ENCODE assay signal across 1 cellular context in genomic region chr5:1239514-1240251, GRCh38.
TF ChIP-seq lines count a peak whose summit lies in the region.

No MANE protein-coding gene starts in this region.

TF ChIP-seq in K562, 482 proteins besides CTCF, POLR2A, EP300 and RAD21:
- 0 out of 2 replicates have a peak, but pooled peaks have one; percentile 29 for TF ChIP-seq MTA2 (IDR thresholded peaks at IDR 0.05; ENCODE audit: low read depth)
- peak; percentile 20; the same call in 1 of the 2 replicates for TF ChIP-seq MTA3 (IDR thresholded peaks at IDR 0.05; ENCODE audit: borderline replicate concordance)
- peak; percentile 66 for TF ChIP-seq ARID1B (IDR thresholded peaks at IDR 0.05)
- TF ChIP-seq TCF3 (CRISPR knock-in tag; IDR thresholded peaks at IDR 0.05): peak; percentile 81
- peak; percentile 36; the same call in 1 of the 2 replicates for TF ChIP-seq MAX (CRISPR knock-in tag; IDR thresholded peaks at IDR 0.05)
- TF ChIP-seq FOSL1 (tag; conservative IDR thresholded peaks at IDR 0.05): 0 out of 2 replicates have a peak, but pooled peaks have one; percentile 31
- no peak for TF ChIP-seq ARHGAP35 (IDR thresholded peaks at IDR 0.05; ENCODE audit: partially characterized antibody)
- TF ChIP-seq SREBF1 (IDR thresholded peaks at IDR 0.05; ENCODE audit: borderline replicate concordance, low read depth, low read length): 0 out of 2 replicates have a peak, but pooled peaks have one; percentile 51
- TF ChIP-seq CREB1 (IDR thresholded peaks at IDR 0.05): no peak
- 0 out of 2 replicates have a peak, but pooled peaks have one; percentile 42 for TF ChIP-seq CREB1 (CRISPR knock-in tag; IDR thresholded peaks at IDR 0.05)
- peak; percentile 53; the same call in 1 of the 2 replicates for TF ChIP-seq ZEB2 (IDR thresholded peaks at IDR 0.05)
- TF ChIP-seq NRF1 (conservative IDR thresholded peaks at IDR 0.05 in 1 of 2, IDR thresholded peaks at IDR 0.05 in 1 of 2): peak; percentile 32 to 62; a peak in 3 of 4 replicates
- peak; percentile 25; the same call in 1 of the 2 replicates for TF ChIP-seq SOX6 (IDR thresholded peaks at IDR 0.05)
- no peak for TF ChIP-seq PML (IDR thresholded peaks at IDR 0.05; ENCODE audit: low read length)
- TF ChIP-seq GATA2 (CRISPR knock-in tag; IDR thresholded peaks at IDR 0.05): peak; percentile 62; the same call in 1 of the 2 replicates
- TF ChIP-seq CBFA2T2 (conservative IDR thresholded peaks at IDR 0.05): peak; percentile 37; the same call in 1 of the 2 replicates
- no peak for TF ChIP-seq CCNT2 (IDR thresholded peaks at IDR 0.05; ENCODE audit: borderline replicate concordance, extremely low read depth, insufficient read length, low read depth, low read length)
- TF ChIP-seq GTF3C2 (IDR thresholded peaks at IDR 0.05; ENCODE audit: borderline replicate concordance, extremely low read depth, insufficient read length): no peak
- peak; percentile 62; the same call in 1 of the 2 replicates for TF ChIP-seq CTBP1 (IDR thresholded peaks at IDR 0.05; ENCODE audit: borderline replicate concordance)
- no peak for TF ChIP-seq PHF20 (IDR thresholded peaks at IDR 0.05; ENCODE audit: partially characterized antibody)
- TF ChIP-seq ESRRA (IDR thresholded peaks at IDR 0.05; ENCODE audit: borderline replicate concordance, low read depth): no peak; the same call in 1 of the 2 replicates
- peak; percentile 42; the same call in 1 of the 2 replicates for TF ChIP-seq ETV1 (tag; conservative IDR thresholded peaks at IDR 0.05; ENCODE audit: low read depth)
- 0 out of 4 replicates have a peak, but pooled peaks of 1 of the 2 experiments have one; percentile 10 for TF ChIP-seq RCOR1 (IDR thresholded peaks at IDR 0.05; ENCODE audit: borderline replicate concordance in 1 of 2, low read depth in 2 of 2, low read length in 2 of 2)
- TF ChIP-seq, protein P1, sequence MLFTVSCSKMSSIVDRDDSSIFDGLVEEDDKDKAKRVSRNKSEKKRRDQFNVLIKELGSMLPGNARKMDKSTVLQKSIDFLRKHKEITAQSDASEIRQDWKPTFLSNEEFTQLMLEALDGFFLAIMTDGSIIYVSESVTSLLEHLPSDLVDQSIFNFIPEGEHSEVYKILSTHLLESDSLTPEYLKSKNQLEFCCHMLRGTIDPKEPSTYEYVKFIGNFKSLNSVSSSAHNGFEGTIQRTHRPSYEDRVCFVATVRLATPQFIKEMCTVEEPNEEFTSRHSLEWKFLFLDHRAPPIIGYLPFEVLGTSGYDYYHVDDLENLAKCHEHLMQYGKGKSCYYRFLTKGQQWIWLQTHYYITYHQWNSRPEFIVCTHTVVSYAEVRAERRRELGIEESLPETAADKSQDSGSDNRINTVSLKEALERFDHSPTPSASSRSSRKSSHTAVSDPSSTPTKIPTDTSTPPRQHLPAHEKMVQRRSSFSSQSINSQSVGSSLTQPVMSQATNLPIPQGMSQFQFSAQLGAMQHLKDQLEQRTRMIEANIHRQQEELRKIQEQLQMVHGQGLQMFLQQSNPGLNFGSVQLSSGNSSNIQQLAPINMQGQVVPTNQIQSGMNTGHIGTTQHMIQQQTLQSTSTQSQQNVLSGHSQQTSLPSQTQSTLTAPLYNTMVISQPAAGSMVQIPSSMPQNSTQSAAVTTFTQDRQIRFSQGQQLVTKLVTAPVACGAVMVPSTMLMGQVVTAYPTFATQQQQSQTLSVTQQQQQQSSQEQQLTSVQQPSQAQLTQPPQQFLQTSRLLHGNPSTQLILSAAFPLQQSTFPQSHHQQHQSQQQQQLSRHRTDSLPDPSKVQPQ (CRISPR knock-in tag; IDR thresholded peaks at IDR 0.05; ENCODE audit: borderline replicate concordance): no peak
- TF ChIP-seq, protein P2, sequence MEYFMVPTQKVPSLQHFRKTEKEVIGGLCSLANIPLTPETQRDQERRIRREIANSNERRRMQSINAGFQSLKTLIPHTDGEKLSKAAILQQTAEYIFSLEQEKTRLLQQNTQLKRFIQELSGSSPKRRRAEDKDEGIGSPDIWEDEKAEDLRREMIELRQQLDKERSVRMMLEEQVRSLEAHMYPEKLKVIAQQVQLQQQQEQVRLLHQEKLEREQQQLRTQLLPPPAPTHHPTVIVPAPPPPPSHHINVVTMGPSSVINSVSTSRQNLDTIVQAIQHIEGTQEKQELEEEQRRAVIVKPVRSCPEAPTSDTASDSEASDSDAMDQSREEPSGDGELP (CRISPR knock-in tag; IDR thresholded peaks at IDR 0.05; ENCODE audit: borderline replicate concordance): peak; percentile 66; the same call in 1 of the 2 replicates
- no peak for TF ChIP-seq TCFL5 (CRISPR knock-in tag; conservative IDR thresholded peaks at IDR 0.05)
- TF ChIP-seq HSF4 (CRISPR knock-in tag; IDR thresholded peaks at IDR 0.05; ENCODE audit: borderline replicate concordance): no peak
- 0 out of 2 replicates have a peak, but pooled peaks have one; percentile 7 for TF ChIP-seq USF2 (CRISPR knock-in tag; IDR thresholded peaks at IDR 0.05)
- no peak for TF ChIP-seq NR3C1 (CRISPR knock-in tag; IDR thresholded peaks at IDR 0.05)
- TF ChIP-seq ELF1 (tag; IDR thresholded peaks at IDR 0.05): peak; percentile 73
- TF ChIP-seq SMAD4 (CRISPR knock-in tag; conservative IDR thresholded peaks at IDR 0.05): peak; percentile 77
- peak; percentile 46 for TF ChIP-seq TAL1 (IDR thresholded peaks at IDR 0.05)
- TF ChIP-seq HMGN3 (IDR thresholded peaks at IDR 0.05; ENCODE audit: borderline replicate concordance, extremely low read depth, insufficient read length, low read depth, low read length): peak; percentile 16
- TF ChIP-seq L3MBTL2 (IDR thresholded peaks at IDR 0.05): peak; percentile 51; the same call in 1 of the 2 replicates
- TF ChIP-seq, protein P3, sequence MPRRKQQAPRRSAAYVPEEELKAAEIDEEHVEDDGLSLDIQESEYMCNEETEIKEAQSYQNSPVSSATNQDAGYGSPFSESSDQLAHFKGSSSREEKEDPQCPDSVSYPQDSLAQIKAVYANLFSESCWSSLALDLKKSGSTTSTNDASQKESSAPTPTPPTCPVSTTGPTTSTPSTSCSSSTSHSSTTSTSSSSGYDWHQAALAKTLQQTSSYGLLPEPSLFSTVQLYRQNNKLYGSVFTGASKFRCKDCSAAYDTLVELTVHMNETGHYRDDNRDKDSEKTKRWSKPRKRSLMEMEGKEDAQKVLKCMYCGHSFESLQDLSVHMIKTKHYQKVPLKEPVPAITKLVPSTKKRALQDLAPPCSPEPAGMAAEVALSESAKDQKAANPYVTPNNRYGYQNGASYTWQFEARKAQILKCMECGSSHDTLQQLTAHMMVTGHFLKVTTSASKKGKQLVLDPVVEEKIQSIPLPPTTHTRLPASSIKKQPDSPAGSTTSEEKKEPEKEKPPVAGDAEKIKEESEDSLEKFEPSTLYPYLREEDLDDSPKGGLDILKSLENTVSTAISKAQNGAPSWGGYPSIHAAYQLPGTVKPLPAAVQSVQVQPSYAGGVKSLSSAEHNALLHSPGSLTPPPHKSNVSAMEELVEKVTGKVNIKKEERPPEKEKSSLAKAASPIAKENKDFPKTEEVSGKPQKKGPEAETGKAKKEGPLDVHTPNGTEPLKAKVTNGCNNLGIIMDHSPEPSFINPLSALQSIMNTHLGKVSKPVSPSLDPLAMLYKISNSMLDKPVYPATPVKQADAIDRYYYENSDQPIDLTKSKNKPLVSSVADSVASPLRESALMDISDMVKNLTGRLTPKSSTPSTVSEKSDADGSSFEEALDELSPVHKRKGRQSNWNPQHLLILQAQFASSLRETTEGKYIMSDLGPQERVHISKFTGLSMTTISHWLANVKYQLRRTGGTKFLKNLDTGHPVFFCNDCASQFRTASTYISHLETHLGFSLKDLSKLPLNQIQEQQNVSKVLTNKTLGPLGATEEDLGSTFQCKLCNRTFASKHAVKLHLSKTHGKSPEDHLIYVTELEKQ (CRISPR knock-in tag; IDR thresholded peaks at IDR 0.05): no peak
- no peak for TF ChIP-seq ETV5 (CRISPR knock-in tag; IDR thresholded peaks at IDR 0.05; ENCODE audit: low read depth)
- peak; percentile 86 for TF ChIP-seq CXXC5 (CRISPR knock-in tag; IDR thresholded peaks at IDR 0.05)
- TF ChIP-seq CREM (IDR thresholded peaks at IDR 0.05; ENCODE audit: low read depth): no peak
- peak; percentile 18; the same call in 1 of the 2 replicates for TF ChIP-seq DMBX1 (CRISPR knock-in tag; IDR thresholded peaks at IDR 0.05; ENCODE audit: borderline replicate concordance)
- TF ChIP-seq BHLHE40 (IDR thresholded peaks at IDR 0.05; ENCODE audit: low read length): peak; percentile 74
- TF ChIP-seq MBD2 (IDR thresholded peaks at IDR 0.05; ENCODE audit: borderline replicate concordance, low read depth): no peak
- no peak for TF ChIP-seq NR2C1 (IDR thresholded peaks at IDR 0.05)
- peak; percentile 25; the same call in 1 of the 2 replicates for TF ChIP-seq NR2C1 (tag; IDR thresholded peaks at IDR 0.05)
- no peak for TF ChIP-seq NCOA2 (IDR thresholded peaks at IDR 0.05; ENCODE audit: partially characterized antibody in 2 of 2)
- no peak for TF ChIP-seq TAF9B (IDR thresholded peaks at IDR 0.05; ENCODE audit: partially characterized antibody)
- TF ChIP-seq CCAR2 (IDR thresholded peaks at IDR 0.05; ENCODE audit: low read depth, low read length): no peak
- TF ChIP-seq ZNF589 (CRISPR knock-in tag; IDR thresholded peaks at IDR 0.05; ENCODE audit: low read depth): 0 out of 2 replicates have a peak, but pooled peaks have one; percentile 37
- TF ChIP-seq CBFA2T3 (IDR thresholded peaks at IDR 0.05): peak; percentile 59
